ENCODE assay signal across 12 cellular contexts in genomic region chr22:46091277-46091977, GRCh38. TPM values are rescaled to one million over a fixed set of nuclear protein-coding genes. Genes with fewer than 3 reads are reported as not detected.
DNase-seq lines count a peak whose midpoint lies in the region; ATAC-seq and TF ChIP-seq lines count a peak whose summit lies in the region.
"Had no signal": no experiment of that assay in that cellular context is flagged by ENCODE, and none has a peak within 500 bp of the region (broad histone marks: within the 10 kb centered on the region; RNA-seq: fewer than 3 reads in every experiment).

No MANE protein-coding gene starts in this region.

- WGBS in adipose tissue, 3 donors: 70 to 79% (median 73%) methylated on average over 19 of the region's 19 CpGs
- WGBS in esophagus muscularis mucosa: 84% methylated on average over 17 of the region's 19 CpGs
- WGBS in transverse colon (ENCODE audit: low coverage in 1 of 2), 2 donors: 80 to 85% methylated on average over 8 to 19 of the region's 19 CpGs

- H3K4me1 ChIP-seq in esophagus muscularis mucosa (peaks cover 99 to 100% (median 100%) of the 10 kb centered on the region in 4 donors), transverse colon (peaks cover 30 to 78% (median 57%) of the 10 kb centered on the region in 4 donors)

- TF ChIP-seq POLR2A in esophagus muscularis mucosa (IDR thresholded peaks at IDR 0.05; ENCODE audit: low read depth): no peak
- TF ChIP-seq POLR2A in transverse colon (IDR thresholded peaks at IDR 0.05): no peak

- H3K9me3 ChIP-seq in esophagus muscularis mucosa: no peaks in the 10 kb centered on the region
- no peaks in the 10 kb centered on the region for H3K9me3 ChIP-seq in transverse colon

- peak overlapping the region; percentile 66 for H3K27ac Mint-ChIP-seq in nephron progenitor cell

- no peaks in the 10 kb centered on the region for H3K27me3 Mint-ChIP-seq in nephron progenitor cell (ENCODE audit: low read depth, poor library complexity)

- no peak overlapping the region for H3K4me3 Mint-ChIP-seq in nephron progenitor cell

- peaks cover 29% of the 10 kb centered on the region for H3K4me1 Mint-ChIP-seq in nephron progenitor cell

- TF ChIP-seq CTCF in esophagus muscularis mucosa (IDR thresholded peaks at IDR 0.05): no peak
- TF ChIP-seq CTCF in nephron progenitor cell (IDR thresholded peaks at IDR 0.05): no peak
- no peak for TF ChIP-seq CTCF in transverse colon (IDR thresholded peaks at IDR 0.05)

- no peaks in the 10 kb centered on the region for H3K9me3 Mint-ChIP-seq in nephron progenitor cell

- H3K27me3 ChIP-seq in esophagus muscularis mucosa (no peaks in the 10 kb centered on the region), transverse colon (no peaks in the 10 kb centered on the region)

- TF ChIP-seq EP300 in esophagus muscularis mucosa (IDR thresholded peaks at IDR 0.05) (no peak), transverse colon (IDR thresholded peaks at IDR 0.05; ENCODE audit: low read depth) (no peak)

- intact Hi-C loops in esophagus muscularis mucosa (cut with DNase I) (no loop called here), transverse colon (cut with DNase I; ENCODE audit: low total_unique reads) (no loop called here)

- H3K36me3 Mint-ChIP-seq in nephron progenitor cell (ENCODE audit: low read depth): no peaks in the 10 kb centered on the region

- H3K36me3 ChIP-seq in esophagus muscularis mucosa (peaks cover 0 to 66% (median 44%) of the 10 kb centered on the region in 4 donors), transverse colon (no peaks in the 10 kb centered on the region)

- in situ Hi-C loops in transverse colon (cut with MboI; ENCODE audit: low pct_ligation_motif_present in 1 of 4, low pct_unique_long_range_greater_than_20kb in 1 of 4, low sequenced_read_pairs in 3 of 4): no loop called here

- DNase-seq in esophagus muscularis mucosa (ENCODE audit: extremely low spot score): no peak
- DNase-seq in nephron progenitor cell: no peak
- no peak for DNase-seq in transverse colon
- no peak for DNase-seq in NCI-H2171 (lab: John Stamatoyannopoulos, UW)
- DNase-seq: activated naive CD4-positive, alpha-beta T cell; DMS 273 treated with DMSO at 0.1 percent for 48 hours; effector CD8-positive, alpha-beta T cell; H7; NCI-H2029 had no signal

- no peak for ATAC-seq in HG03439 (IDR thresholded peaks at IDR 0.05; ENCODE audit: unreplicated experiment)
- ATAC-seq in GM18520 (IDR thresholded peaks at IDR 0.05; ENCODE audit: unreplicated experiment): no peak

- H3K4me3 ChIP-seq in esophagus muscularis mucosa (no peak overlapping the region), transverse colon (no peak overlapping the region)

- peak overlapping the region; percentile 35 for H3K27ac ChIP-seq in adipose tissue (ENCODE audit: low read depth, low read length)
- peak overlapping the region; percentile 92 to 98 (median 96) for H3K27ac ChIP-seq in esophagus muscularis mucosa (replicated peaks in 1 of 4)
- peak overlapping the region; percentile 98 to 99 (median 98) for H3K27ac ChIP-seq in transverse colon

RNA-seq across cellular contexts. Expression of gene PPARA, which starts 58.9 kb away (rescaled TPM):
- 10 to 100 TPM in 1 of 3 donors, 1 to 10 TPM in 2; 7.2 to 15.4 (median 8.2) TPM for polyA plus RNA-seq in adipose tissue
- total RNA-seq in esophagus muscularis mucosa (10 to 100 TPM; 17.0 to 50.9 (median 26.8) TPM), transverse colon (10 to 100 TPM; 52.0 to 88.1 (median 74.7) TPM)

Comparison
In these comparisons a context has a peak if more than half of its experiments do, and no peak if none do; other contexts are left out.
1. H3K27ac ChIP-seq: peak in every context shown above with its lines; median percentile 98 in transverse colon; 96 in esophagus muscularis mucosa; 35 in adipose tissue.